Comparison of ENCODE assay signal across 11 cellular contexts in the genomic region with DNA sequence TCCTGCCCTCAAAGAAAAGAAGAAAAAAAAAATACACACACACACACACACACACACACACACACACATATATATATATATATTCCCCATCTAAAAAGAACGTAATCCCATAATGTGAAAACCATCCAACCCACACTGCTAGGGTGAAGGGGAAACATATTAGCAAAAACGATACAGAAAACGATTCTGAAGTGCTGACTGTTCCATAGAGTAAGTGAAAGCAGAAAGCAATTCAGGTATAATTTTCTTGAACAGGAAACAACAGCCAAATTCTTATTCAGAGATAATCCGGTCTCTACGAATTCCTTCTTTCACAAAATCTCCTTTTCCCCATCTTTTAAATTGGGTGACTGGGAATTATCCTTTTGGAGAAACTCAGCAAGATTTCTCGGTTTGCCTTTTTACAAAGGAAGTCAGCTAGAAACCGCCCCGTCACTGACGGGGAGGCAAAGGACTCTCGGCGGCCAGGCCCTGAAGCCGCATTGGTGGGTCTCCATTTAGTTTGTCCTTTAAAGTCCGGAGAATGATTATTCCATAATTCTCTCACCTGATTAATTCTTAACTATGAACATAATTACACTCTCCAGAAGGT.
DNase-seq lines count a peak whose midpoint lies in the region; ATAC-seq and TF ChIP-seq lines count a peak whose summit lies in the region.
"Had no signal": no experiment of that assay in that cellular context is flagged by ENCODE, and none has a peak within 500 bp of the region (broad histone marks: within the 10 kb centered on the region; RNA-seq: fewer than 3 reads in every experiment).

No MANE protein-coding gene starts in this region.

- no peak for ATAC-seq in GM19023 (IDR thresholded peaks at IDR 0.05; ENCODE audit: unreplicated experiment)

- H3K4me3 Mint-ChIP-seq in chondrocyte (ENCODE audit: unreplicated experiment) = peak overlapping the region; percentile 70

- no peak overlapping the region for H3K27ac Mint-ChIP-seq in chondrocyte (ENCODE audit: unreplicated experiment)

- H3K36me3 ChIP-seq in HUES64 (ENCODE audit: insufficient read depth, low read length) = no peaks in the 10 kb centered on the region

- TF ChIP-seq POLR2A in erythroblast (IDR thresholded peaks at IDR 0.05; ENCODE audit: low read length) = no peak

- H3K27ac ChIP-seq in HUES64 (ENCODE audit: low read depth, low read length) = no peak overlapping the region
- H3K27ac ChIP-seq: HL-60 had no signal

- H3K9ac ChIP-seq in HUES64 (ENCODE audit: low read depth, low read length) = peak overlapping the region; percentile 40

- H3K4me3 ChIP-seq in HUES64 (ENCODE audit: low read length) (peak overlapping the region; percentile 57), skeletal muscle cell (ENCODE audit: low read depth, low read length) (peak overlapping the region; percentile 43)

- H3K4me1 ChIP-seq in HUES64 (ENCODE audit: insufficient read depth, low read length) = peaks cover 12% of the 10 kb centered on the region

- H3K4me1 Mint-ChIP-seq in chondrocyte (ENCODE audit: low read depth) = peaks cover 20% of the 10 kb centered on the region

- DNase-seq in chondrocyte (ENCODE audit: low spot score) = no peak
- DNase-seq in iPS-NIHi7 (ENCODE audit: extremely low spot score) = peak; percentile 48
- no peak for DNase-seq in skeletal muscle cell (ENCODE audit: low read depth)
- DNase-seq in NCI-H774 (lab: John Stamatoyannopoulos, UW) = no peak
- DNase-seq in effector CD4-positive, alpha-beta T cell = no peak
- DNase-seq in erythroblast (lab: John Stamatoyannopoulos, UW) = no peak
- DNase-seq: HCEC 1CT, NCI-H1930 had no signal

- 28% methylated on average over 13 of the region's 13 CpGs for WGBS in HUES64

- peaks cover 42% of the 10 kb centered on the region for H3K27me3 Mint-ChIP-seq in chondrocyte (ENCODE audit: low read depth)

- H3K27me3 ChIP-seq in HUES64 (ENCODE audit: insufficient read depth, low read length) = peaks cover 55% of the 10 kb centered on the region

- no peaks in the 10 kb centered on the region for H3K9me3 Mint-ChIP-seq in chondrocyte (ENCODE audit: low read depth)

- no peaks in the 10 kb centered on the region for H3K36me3 Mint-ChIP-seq in chondrocyte (ENCODE audit: low read depth)

- TF ChIP-seq CTCF in chondrocyte (IDR thresholded peaks at IDR 0.05) = no peak

- H3K9me3 ChIP-seq in HUES64 (ENCODE audit: insufficient read depth, low read depth, low read length) = no peaks in the 10 kb centered on the region
